In genomic region chrX:38279188-38279587, GRCh38 we compare ENCODE assay signal across 16 cellular contexts. TPM values are rescaled to one million over a fixed set of nuclear protein-coding genes. Genes with fewer than 3 reads are reported as not detected.
"Had no signal": no experiment of that assay in that cellular context is flagged by ENCODE, and none has a peak within 500 bp of the region (broad histone marks: within the 10 kb centered on the region; RNA-seq: fewer than 3 reads in every experiment).

No MANE protein-coding gene starts in this region.

- DNase-seq: activated CD4-positive, alpha-beta T cell treated with anti-CD3 and anti-CD28 coated beads, Interleukin-2, amount 50 U/mL, for 48 hours; activated gamma-delta T cell treated with Interleukin-2 at 50 U/mL for 16 hours; effector memory CD8-positive, alpha-beta T cell; kidney; left lung; midbrain; psoas muscle; stimulated activated CD4-positive, alpha-beta T cell treated with anti-CD3 and anti-CD28 coated beads, Interleukin-4, amount 100 ng/mL, for 24 hours; stomach; T-helper 2 cell; trophoblast cell had no signal

- H3K27ac ChIP-seq: cardiac muscle cell, left lung, psoas muscle, stomach, vagina had no signal

- H3K4me1 Mint-ChIP-seq: stimulated activated effector memory CD8-positive, alpha-beta T cell treated with anti-CD3 and anti-CD28 coated beads, Interleukin-12 subunit alpha, Interleukin-12 subunit beta, amount 100 ng/mL, for 72 hours had no signal

- H3K27me3 Mint-ChIP-seq: activated naive CD8-positive, alpha-beta T cell; effector memory CD8-positive, alpha-beta T cell had no signal

- H3K9me3 Mint-ChIP-seq: activated T-helper 1 cell treated with anti-CD3 and anti-CD28 coated beads, Interleukin-12 subunit alpha, Interleukin-12 subunit beta, Interleukin-2, Interleukin-4 antibody, amounts not matched to agents 30 ng/mL and 10 ng/mL and 1 ng/mL, durations not matched to agents 14 hours and 24 hours and 36 hours; effector memory CD8-positive, alpha-beta T cell; stimulated activated effector memory CD8-positive, alpha-beta T cell treated with anti-CD3 and anti-CD28 coated beads, Interleukin-12 subunit alpha, Interleukin-12 subunit beta, amount 100 ng/mL, for 72 hours had no signal

- H3K4me3 ChIP-seq: cardiac muscle cell, left lung, psoas muscle, stomach, vagina had no signal

- H3K27me3 ChIP-seq: cardiac muscle cell, left lung had no signal

- H3K4me1 ChIP-seq: left lung, psoas muscle, stomach, vagina had no signal

- H3K36me3 ChIP-seq: cardiac muscle cell, left lung, stomach, vagina had no signal

- H3K9me3 ChIP-seq: left lung, psoas muscle, stomach, vagina had no signal

- H3K4me3 Mint-ChIP-seq: activated naive CD8-positive, alpha-beta T cell; activated T-helper 1 cell treated with anti-CD3 and anti-CD28 coated beads, Interleukin-12 subunit alpha, Interleukin-12 subunit beta, Interleukin-2, Interleukin-4 antibody, amounts not matched to agents 30 ng/mL and 10 ng/mL and 1 ng/mL, durations not matched to agents 14 hours and 24 hours and 36 hours; effector memory CD8-positive, alpha-beta T cell; stimulated activated effector memory CD8-positive, alpha-beta T cell treated with anti-CD3 and anti-CD28 coated beads, Interleukin-12 subunit alpha, Interleukin-12 subunit beta, amount 100 ng/mL, for 72 hours had no signal

- H3K36me3 Mint-ChIP-seq: stimulated activated effector memory CD8-positive, alpha-beta T cell treated with anti-CD3 and anti-CD28 coated beads, Interleukin-12 subunit alpha, Interleukin-12 subunit beta, amount 100 ng/mL, for 72 hours had no signal

- H3K27ac Mint-ChIP-seq: activated naive CD8-positive, alpha-beta T cell; activated T-helper 1 cell treated with anti-CD3 and anti-CD28 coated beads, Interleukin-12 subunit alpha, Interleukin-12 subunit beta, Interleukin-2, Interleukin-4 antibody, amounts not matched to agents 30 ng/mL and 10 ng/mL and 1 ng/mL, durations not matched to agents 14 hours and 24 hours and 36 hours; stimulated activated effector memory CD8-positive, alpha-beta T cell treated with anti-CD3 and anti-CD28 coated beads, Interleukin-12 subunit alpha, Interleukin-12 subunit beta, amount 100 ng/mL, for 72 hours had no signal

RNA-seq across cellular contexts. Expression of gene SRPX, which starts 58.5 kb away (rescaled TPM):
- total RNA-seq: activated T-helper 1 cell treated with anti-CD3 and anti-CD28 coated beads, Interleukin-12 subunit alpha, Interleukin-12 subunit beta, Interleukin-2, Interleukin-4 antibody, amounts not matched to agents 30 ng/mL and 10 ng/mL and 1 ng/mL, durations not matched to agents 14 hours and 24 hours and 36 hours had no signal
